In genomic region chr1:191699343-191699742, GRCh38 we compare ENCODE assay signal across 20 cellular contexts.
"Had no signal": no experiment of that assay in that cellular context is flagged by ENCODE, and none has a peak within 500 bp of the region (broad histone marks: within the 10 kb centered on the region; RNA-seq: fewer than 3 reads in every experiment).

No MANE protein-coding gene starts in this region.

- H3K36me3 Mint-ChIP-seq: activated naive CD8-positive, alpha-beta T cell; natural killer cell had no signal

- H3K27me3 Mint-ChIP-seq: activated naive CD8-positive, alpha-beta T cell; effector memory CD8-positive, alpha-beta T cell; stimulated activated naive CD8-positive, alpha-beta T cell treated with anti-CD3 and anti-CD28 coated beads, Interleukin-15, Interleukin-2, amounts not matched to agents 100 ng/mL and 50 ng/mL, for 24 hours had no signal

- H3K27ac Mint-ChIP-seq: activated CD8-positive, alpha-beta T cell treated with anti-CD3 and anti-CD28 coated beads, Interleukin-2, amount 10 ng/mL, durations not matched to agents 7 days and 5 days; activated naive CD8-positive, alpha-beta T cell; activated T-helper 1 cell treated with anti-CD3 and anti-CD28 coated beads, Interleukin-12 subunit alpha, Interleukin-12 subunit beta, Interleukin-2, Interleukin-4 antibody, amounts not matched to agents 30 ng/mL and 10 ng/mL and 1 ng/mL, durations not matched to agents 14 hours and 24 hours and 36 hours; effector memory CD8-positive, alpha-beta T cell; natural killer cell; stimulated activated naive CD8-positive, alpha-beta T cell treated with anti-CD3 and anti-CD28 coated beads, Interleukin-15, Interleukin-2, amounts not matched to agents 100 ng/mL and 50 ng/mL, for 24 hours; T-helper 2 cell treated with Interferon-gamma antibody and Interleukin-4, amounts not matched to agents 5 μg/mL and 100 μg/mL, for 36 hours had no signal

- DNase-seq: activated CD4-positive, alpha-beta T cell treated with anti-CD3 and anti-CD28 coated beads, Interleukin-2, amount 50 U/mL, for 1 hour; activated CD8-positive, alpha-beta T cell treated with anti-CD3 and anti-CD28 coated beads, Interleukin-2, amount 10 ng/mL, durations not matched to agents 7 days and 5 days; adrenal gland; brain microvascular endothelial cell; caudate nucleus; effector memory CD8-positive, alpha-beta T cell; glutamatergic neuron; left ventricle myocardium inferior; midbrain; natural killer cell; ovary; psoas muscle; spleen; stimulated activated CD4-positive, alpha-beta T cell treated with anti-CD3 and anti-CD28 coated beads, Interleukin-4, amount 100 ng/mL, for 1 hour; tibial artery had no signal

- H3K4me3 Mint-ChIP-seq: activated CD8-positive, alpha-beta T cell treated with anti-CD3 and anti-CD28 coated beads, Interleukin-2, amount 10 ng/mL, durations not matched to agents 7 days and 5 days; activated naive CD8-positive, alpha-beta T cell; activated T-helper 1 cell treated with anti-CD3 and anti-CD28 coated beads, Interleukin-12 subunit alpha, Interleukin-12 subunit beta, Interleukin-2, Interleukin-4 antibody, amounts not matched to agents 30 ng/mL and 10 ng/mL and 1 ng/mL, durations not matched to agents 14 hours and 24 hours and 36 hours; effector memory CD8-positive, alpha-beta T cell; natural killer cell; stimulated activated naive CD8-positive, alpha-beta T cell treated with anti-CD3 and anti-CD28 coated beads, Interleukin-15, Interleukin-2, amounts not matched to agents 100 ng/mL and 50 ng/mL, for 24 hours; T-helper 2 cell treated with Interferon-gamma antibody and Interleukin-4, amounts not matched to agents 5 μg/mL and 100 μg/mL, for 36 hours had no signal

- ATAC-seq: activated CD4-positive, CD25-positive, alpha-beta regulatory T cell treated with anti-CD3 and anti-CD28 coated beads, Interleukin-2, amount 50 U/mL, for 24 hours; activated CD8-positive, alpha-beta T cell treated with anti-CD3 and anti-CD28 coated beads, Interleukin-2, amount 10 ng/mL, durations not matched to agents 7 days and 5 days; effector memory CD8-positive, alpha-beta T cell; natural killer cell; psoas muscle had no signal
